8 cellular contexts compared by ENCODE assay signal in genomic region chr2:44778671-44779476, GRCh38.
DNase-seq lines count a peak whose midpoint lies in the region; ATAC-seq and TF ChIP-seq lines count a peak whose summit lies in the region.

No MANE protein-coding gene starts in this region.

- H2AFZ ChIP-seq in neuron (ENCODE audit: low read depth, low read length) = peak overlapping the region; percentile 21

- intact Hi-C loops in ascending aorta (cut with DNase I) = no loop called here

- ATAC-seq in GM19043 (IDR thresholded peaks at IDR 0.05; ENCODE audit: low read depth, unreplicated experiment) (peak; percentile 98), HG02938 (IDR thresholded peaks at IDR 0.05; ENCODE audit: unreplicated experiment) (peak; percentile 97)

- H3K27me3 ChIP-seq in neuron (ENCODE audit: insufficient read depth, low read length) (peaks cover 4% of the 10 kb centered on the region), ascending aorta (no peaks in the 10 kb centered on the region)

- no peak overlapping the region for H3K27ac ChIP-seq in ascending aorta

- H3K9me3 ChIP-seq in neuron (ENCODE audit: low read length) (peaks cover 5% of the 10 kb centered on the region), ascending aorta (peaks cover 0 to 4% of the 10 kb centered on the region in 2 donors)

- peak; percentile 77 for DNase-seq in OCI-M1 (lab: John Stamatoyannopoulos, UW)
- no peak for DNase-seq in ascending aorta (ENCODE audit: low spot score in 2 of 2)
- DNase-seq in NCI-H345 (lab: John Stamatoyannopoulos, UW) = no peak
- DNase-seq in globus pallidus (ENCODE audit: low spot score) = no peak
- no peak for DNase-seq in Ammon's horn (ENCODE audit: low spot score)

- H3K4me3 ChIP-seq in neuron (ENCODE audit: low read length) = peak overlapping the region; percentile 40
- H3K4me3 ChIP-seq in ascending aorta = no peak overlapping the region

- H3K4me1 ChIP-seq in neuron (ENCODE audit: insufficient read depth, low read length) = peaks cover 35% of the 10 kb centered on the region
- H3K4me1 ChIP-seq in ascending aorta = no peaks in the 10 kb centered on the region

- TF ChIP-seq CTCF in ascending aorta (IDR thresholded peaks at IDR 0.05) = no peak

- no peaks in the 10 kb centered on the region for H3K36me3 ChIP-seq in neuron (ENCODE audit: insufficient read depth, low read length)
- no peaks in the 10 kb centered on the region for H3K36me3 ChIP-seq in ascending aorta
